19 cellular contexts compared by ENCODE assay signal in genomic region chr11:117439256-117439655, GRCh38.
"Had no signal": no experiment of that assay in that cellular context is flagged by ENCODE, and none has a peak within 500 bp of the region (broad histone marks: within the 10 kb centered on the region; RNA-seq: fewer than 3 reads in every experiment).

No MANE protein-coding gene starts in this region.

- DNase-seq: activated CD4-positive, alpha-beta T cell treated with anti-CD3 and anti-CD28 coated beads for 4 hours; activated CD8-positive, alpha-beta memory T cell treated with anti-CD3 and anti-CD28 coated beads, Interleukin-2, amount 50 U/mL, for 4 hours; activated CD8-positive, alpha-beta T cell treated with anti-CD3 and anti-CD28 coated beads for 36 hours; activated gamma-delta T cell treated with Interleukin-2 at 50 U/mL for 16 hours; activated naive CD4-positive, alpha-beta T cell treated with anti-CD3 and anti-CD28 coated beads, Interleukin-2, amount 50 U/mL, for 16 hours; activated T-cell treated with anti-CD3 and anti-CD28 coated beads, Interleukin-2, amount 50 U/mL, for 72 hours; central memory CD4-positive, alpha-beta T cell; NCI-H1092; NCI-H1417 treated with DMSO at 0.1 percent for 48 hours; NCI-H1694; NCI-H2029; NCI-H2107; NCI-H345; NCI-H510A; NCI-H526 treated with DMSO at 0.1 percent for 48 hours; SHP77 treated with DMSO at 0.1 percent for 48 hours had no signal

- H3K27ac ChIP-seq: breast epithelium had no signal

- ATAC-seq: activated CD4-positive, CD25-positive, alpha-beta regulatory T cell treated with anti-CD3 and anti-CD28 coated beads, Interleukin-2, amount 50 U/mL, for 24 hours; activated CD8-positive, alpha-beta T cell treated with anti-CD3 and anti-CD28 coated beads for 36 hours; activated T-cell treated with anti-CD3 and anti-CD28 coated beads, Interleukin-2, amount 50 U/mL, for 72 hours had no signal

- H3K4me3 ChIP-seq: breast epithelium had no signal

- H3K9me3 ChIP-seq: breast epithelium had no signal

- H3K36me3 ChIP-seq: breast epithelium had no signal

- H3K27me3 ChIP-seq: breast epithelium had no signal

- H3K4me1 ChIP-seq: breast epithelium had no signal

- FAIRE-seq: RCC 7860 had no signal
